27 cellular contexts compared by ENCODE assay signal in the genomic region with DNA sequence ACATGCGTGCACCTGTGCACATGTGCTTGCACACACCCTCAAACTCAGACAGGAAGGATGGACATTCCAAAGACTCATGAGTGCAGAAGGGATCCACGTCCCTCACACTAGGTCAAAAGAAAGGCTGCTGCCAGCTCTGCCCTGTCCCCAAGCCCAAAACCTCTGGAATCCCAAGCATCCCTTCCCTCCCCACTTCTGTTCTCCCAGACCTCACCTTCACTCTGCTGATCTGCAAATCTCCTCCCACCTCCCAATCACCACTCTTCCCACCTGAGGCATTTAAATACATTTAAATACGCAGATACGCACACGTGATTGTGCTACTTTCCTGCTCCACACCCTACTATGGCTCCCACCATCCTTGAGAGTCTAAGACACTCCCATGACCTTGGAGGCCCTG.
DNase-seq lines count a peak whose midpoint lies in the region; ATAC-seq and TF ChIP-seq lines count a peak whose summit lies in the region.
"Had no signal": no experiment of that assay in that cellular context is flagged by ENCODE, and none has a peak within 500 bp of the region (broad histone marks: within the 10 kb centered on the region; RNA-seq: fewer than 3 reads in every experiment).

No MANE protein-coding gene starts in this region.

- no peak for TF ChIP-seq EP300 in stomach (IDR thresholded peaks at IDR 0.05)

- H3K4me3 Mint-ChIP-seq in activated CD4-positive, alpha-beta T cell treated with anti-CD3 and anti-CD28 coated beads, Interleukin-2, amount 10 ng/mL, durations not matched to agents 7 days and 5 days = no peak overlapping the region
- no peak overlapping the region for H3K4me3 Mint-ChIP-seq in neural progenitor cell
- H3K4me3 Mint-ChIP-seq: IgD-negative memory B cell had no signal

- peaks cover 12% of the 10 kb centered on the region for H3K4me1 Mint-ChIP-seq in activated CD4-positive, alpha-beta T cell treated with anti-CD3 and anti-CD28 coated beads, Interleukin-2, amount 10 ng/mL, durations not matched to agents 7 days and 5 days
- no peaks in the 10 kb centered on the region for H3K4me1 Mint-ChIP-seq in neural progenitor cell

- H3K9me3 ChIP-seq in neural progenitor cell (ENCODE audit: low read depth) (no peaks in the 10 kb centered on the region), stomach (no peaks in the 10 kb centered on the region)
- H3K9me3 ChIP-seq: Caco-2 had no signal

- no peak overlapping the region for H2AFZ ChIP-seq in neural progenitor cell (replicated peaks)
- H2AFZ ChIP-seq: GM23248 had no signal

- TF ChIP-seq POLR2A in stomach (IDR thresholded peaks at IDR 0.05) = no peak

- 75 to 84% (median 78%) methylated on average over 5 of the region's 5 CpGs for WGBS in stomach, 5 donors

- H3K79me2 ChIP-seq in neural progenitor cell (ENCODE audit: low read depth) = no peaks in the 10 kb centered on the region

- no peak for TF ChIP-seq CTCF in foreskin keratinocyte (conservative IDR thresholded peaks at IDR 0.05)
- no peak for TF ChIP-seq CTCF in neural progenitor cell (IDR thresholded peaks at IDR 0.05)
- TF ChIP-seq CTCF in stomach (IDR thresholded peaks at IDR 0.05) = no peak

- H3F3A ChIP-seq in neural progenitor cell (ENCODE audit: low read depth) = no peaks in the 10 kb centered on the region

- H3K27ac Mint-ChIP-seq in activated CD4-positive, alpha-beta T cell treated with anti-CD3 and anti-CD28 coated beads, Interleukin-2, amount 10 ng/mL, durations not matched to agents 7 days and 5 days = peak overlapping the region; percentile 64
- H3K27ac Mint-ChIP-seq in neural progenitor cell = no peak overlapping the region

- H3K9me3 Mint-ChIP-seq in activated CD4-positive, alpha-beta T cell treated with anti-CD3 and anti-CD28 coated beads, Interleukin-2, amount 10 ng/mL, durations not matched to agents 7 days and 5 days = peaks cover 13% of the 10 kb centered on the region
- no peaks in the 10 kb centered on the region for H3K9me3 Mint-ChIP-seq in neural progenitor cell

- H3K36me3 ChIP-seq in neural progenitor cell (no peaks in the 10 kb centered on the region), stomach (no peaks in the 10 kb centered on the region)
- H3K36me3 ChIP-seq: BLaER1 treated with 17β-estradiol and CSF1 and Interleukin-3, amounts not matched to agents 10 nM and 100 nM had no signal

- H4K20me1 ChIP-seq in neural progenitor cell (ENCODE audit: low read depth) = no peaks in the 10 kb centered on the region
- H4K20me1 ChIP-seq: BLaER1 treated with 17β-estradiol and CSF1 and Interleukin-3, amounts not matched to agents 10 nM and 100 nM had no signal

- H3K27ac ChIP-seq in foreskin keratinocyte (no peak overlapping the region), neural progenitor cell (no peak overlapping the region), stomach (no peak overlapping the region)
- H3K27ac ChIP-seq: 22Rv1; BLaER1 treated with 17β-estradiol and CSF1 and Interleukin-3, amounts not matched to agents 10 nM and 100 nM; GM23248 had no signal

- H3K9ac ChIP-seq in neural progenitor cell = no peak overlapping the region
- H3K9ac ChIP-seq: BLaER1 treated with 17β-estradiol and CSF1 and Interleukin-3, amounts not matched to agents 10 nM and 100 nM; GM23248 had no signal

- H3K4me1 ChIP-seq in foreskin keratinocyte = no peaks in the 10 kb centered on the region
- no peaks in the 10 kb centered on the region for H3K4me1 ChIP-seq in neural progenitor cell
- H3K4me1 ChIP-seq in stomach = no peaks in the 10 kb centered on the region
- H3K4me1 ChIP-seq: Caco-2 had no signal

- H3K27me3 Mint-ChIP-seq in activated CD4-positive, alpha-beta T cell treated with anti-CD3 and anti-CD28 coated beads, Interleukin-2, amount 10 ng/mL, durations not matched to agents 7 days and 5 days = no peaks in the 10 kb centered on the region
- no peaks in the 10 kb centered on the region for H3K27me3 Mint-ChIP-seq in neural progenitor cell (ENCODE audit: insufficient read depth, low read depth)
- H3K27me3 Mint-ChIP-seq: CD4-positive, alpha-beta memory T cell had no signal

- CTCF ChIA-PET in activated CD4-positive, alpha-beta T cell treated with anti-CD3 and anti-CD28 coated beads, Interleukin-2, amount 10 ng/mL, durations not matched to agents 7 days and 5 days (lab: Charles Lee) = no interaction called here

- no peak for DNase-seq in activated CD4-positive, alpha-beta T cell treated with anti-CD3 and anti-CD28 coated beads, Interleukin-2, amount 10 ng/mL, durations not matched to agents 7 days and 5 days
- DNase-seq in activated CD4-positive, alpha-beta T cell treated with anti-CD3 and anti-CD28 coated beads for 1 hour = no peak
- no peak for DNase-seq in foreskin keratinocyte
- DNase-seq in neural progenitor cell (ENCODE audit: low spot score) = peak; percentile 13
- no peak for DNase-seq in middle frontal gyrus (ENCODE audit: extremely low spot score, low spot score)
- DNase-seq in stomach = no peak
- DNase-seq in GM19240 (ENCODE audit: insufficient read length, low spot score) = no peak
- DNase-seq: ACHN; Caco-2; CD4-positive, alpha-beta memory T cell; DMS 273 treated with DMSO at 0.1 percent for 48 hours; DMS79 treated with DMSO at 0.1 percent for 48 hours; GM23248; NCI-H1105 treated with DMSO at 0.1 percent for 48 hours; NCI-H2081; NCI-H2171; NCI-H345; NCI-H524; NCI-H774; NK-92 treated with Interleukin-12 subunit alpha and Interleukin-12 subunit beta, amount 100 ng/mL, for 24 hours had no signal

- POLR2A ChIA-PET in activated CD4-positive, alpha-beta T cell treated with anti-CD3 and anti-CD28 coated beads, Interleukin-2, amount 10 ng/mL, durations not matched to agents 7 days and 5 days (lab: Charles Lee) = no interaction called here

- peak; percentile 14 for ATAC-seq in foreskin keratinocyte
- no peak for ATAC-seq in GM19395 (IDR thresholded peaks at IDR 0.05; ENCODE audit: unreplicated experiment)
- ATAC-seq: GM12878, HCT116, Panc1 had no signal

- H3K27me3 ChIP-seq in foreskin keratinocyte = no peaks in the 10 kb centered on the region
- no peaks in the 10 kb centered on the region for H3K27me3 ChIP-seq in neural progenitor cell
- H3K27me3 ChIP-seq in stomach = no peaks in the 10 kb centered on the region
- H3K27me3 ChIP-seq: BLaER1 treated with 17β-estradiol and CSF1 and Interleukin-3, amounts not matched to agents 10 nM and 100 nM had no signal

- no peak overlapping the region for H3K4me3 ChIP-seq in neural progenitor cell
- H3K4me3 ChIP-seq in stomach = no peak overlapping the region
- H3K4me3 ChIP-seq: BLaER1 treated with 17β-estradiol and CSF1 and Interleukin-3, amounts not matched to agents 10 nM and 100 nM; GM12878; GM23248 had no signal

- H3K4me2 ChIP-seq in neural progenitor cell = no peak overlapping the region
- H3K4me2 ChIP-seq: BLaER1 treated with 17β-estradiol and CSF1 and Interleukin-3, amounts not matched to agents 10 nM and 100 nM had no signal

- H3K36me3 Mint-ChIP-seq in activated CD4-positive, alpha-beta T cell treated with anti-CD3 and anti-CD28 coated beads, Interleukin-2, amount 10 ng/mL, durations not matched to agents 7 days and 5 days (ENCODE audit: low read depth) = peaks cover 8% of the 10 kb centered on the region
- peaks cover 18% of the 10 kb centered on the region for H3K36me3 Mint-ChIP-seq in neural progenitor cell
- H3K36me3 Mint-ChIP-seq: CD4-positive, alpha-beta memory T cell; IgD-negative memory B cell had no signal

- intact Hi-C loops in stomach (cut with DNase I; ENCODE audit: low total_unique reads) = no loop called here
